In the genomic region with DNA sequence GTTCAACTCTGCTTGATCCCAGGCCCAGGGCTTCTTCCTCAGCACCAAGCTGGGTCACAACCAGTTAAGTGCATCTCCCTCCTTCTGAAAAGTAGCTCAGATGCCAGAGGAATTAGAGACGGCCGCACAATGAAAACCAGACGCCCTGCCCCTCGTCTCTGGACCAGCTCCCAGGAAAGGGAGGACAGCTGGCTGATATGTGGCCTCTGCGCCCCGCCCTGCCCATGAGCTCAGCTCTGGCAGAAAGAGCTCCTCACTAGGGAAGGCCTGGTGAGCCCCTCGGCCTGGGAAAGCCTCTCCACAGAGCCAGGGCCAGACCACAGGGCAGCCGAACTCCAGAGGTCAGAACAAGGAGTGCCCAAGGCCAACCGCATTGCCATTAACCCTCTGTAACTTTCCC, we compare ENCODE assay signal across 8 cellular contexts. TPM values are rescaled to one million over a fixed set of nuclear protein-coding genes. Genes with fewer than 3 reads are reported as not detected.
A peak's percentile ranks its signal among the peaks of the same experiment; 100 is the strongest.
DNase-seq lines count a peak whose midpoint lies in the region; ATAC-seq and TF ChIP-seq lines count a peak whose summit lies in the region.

No MANE protein-coding gene starts in this region.

- TF ChIP-seq CTCF in astrocyte of the cerebellum (IDR thresholded peaks at IDR 0.05; ENCODE audit: low read depth, low read length, missing control alignments) (no peak), gastrocnemius medialis (IDR thresholded peaks at IDR 0.05 in 4 of 5, conservative IDR thresholded peaks at IDR 0.05 in 1 of 5) (no peak)

- TF ChIP-seq POLR2A in gastrocnemius medialis (IDR thresholded peaks at IDR 0.05): no peak

- peaks cover 45 to 46% of the 10 kb centered on the region in 2 donors for H3K4me1 ChIP-seq in gastrocnemius medialis

- no peak overlapping the region for H3K4me3 ChIP-seq in astrocyte of the cerebellum (ENCODE audit: low read depth, low read length)
- H3K4me3 ChIP-seq in gastrocnemius medialis: no peak overlapping the region

- DNase-seq in EL: peak; percentile 61
- peak; percentile 74 for DNase-seq in astrocyte of the cerebellum (ENCODE audit: low read depth)
- peak; percentile 29 to 33 for DNase-seq in hippocampal formation (lab: John Stamatoyannopoulos, UW)
- DNase-seq in gastrocnemius medialis: peak; percentile 49 to 80
- DNase-seq in NCI-H1694 treated with DMSO at 0.1 percent for 48 hours (lab: John Stamatoyannopoulos, UW): no peak
- DNase-seq in effector CD4-positive, alpha-beta T cell: no peak
- DNase-seq in stimulated activated CD8-positive, alpha-beta memory T cell treated with anti-CD3 and anti-CD28 coated beads, Interleukin-4, amount 100 ng/mL, for 48 hours: no peak

- H3K9me3 ChIP-seq in gastrocnemius medialis: no peaks in the 10 kb centered on the region

- peak overlapping the region; percentile 1 to 57 (median 57) for H3K27ac ChIP-seq in gastrocnemius medialis

- intact Hi-C loops in gastrocnemius medialis (cut with DNase I; ENCODE audit: low total_unique reads): no loop called here

- in situ Hi-C loops in astrocyte of the cerebellum (cut with HindIII; ENCODE audit: low sequenced_read_pairs): no loop called here
- in situ Hi-C loops in gastrocnemius medialis (cut with MboI; ENCODE audit: low sequenced_read_pairs in 4 of 4): loop anchor here in 1 of 4 donors (25.0 kb wide), 1 partner anchor 137 kb away; a partner anchor contains a TSS

- ATAC-seq in gastrocnemius medialis (peak; percentile 55 to 74), GM21723 (IDR thresholded peaks at IDR 0.05; ENCODE audit: unreplicated experiment) (no peak)

- no peaks in the 10 kb centered on the region for H3K36me3 ChIP-seq in gastrocnemius medialis

- no peaks in the 10 kb centered on the region for H3K27me3 ChIP-seq in gastrocnemius medialis

RNA-seq across cellular contexts. Expression of a gene that starts 18.1 kb away (rescaled TPM):
- not detected for total RNA-seq in gastrocnemius medialis

Comparison
In these comparisons a context has a peak if more than half of its experiments do, and no peak if none do; other contexts are left out.
1. DNase-seq: peak in EL (single experiment), astrocyte of the cerebellum (single experiment), hippocampal formation (2 of 2) and gastrocnemius medialis (2 of 2); none in NCI-H1694 treated with DMSO at 0.1 percent for 48 hours (single experiment), effector CD4-positive, alpha-beta T cell (single experiment) and stimulated activated CD8-positive, alpha-beta memory T cell treated with anti-CD3 and anti-CD28 coated beads, Interleukin-4, amount 100 ng/mL, for 48 hours (single experiment).